Comparison of ENCODE assay signal across 8 cellular contexts in genomic region chr1:1306070-1306660, GRCh38. TPM values are rescaled to one million over a fixed set of nuclear protein-coding genes. Genes with fewer than 3 reads are reported as not detected.
DNase-seq lines count a peak whose midpoint lies in the region; ATAC-seq, FAIRE-seq and TF ChIP-seq lines count a peak whose summit lies in the region.

No MANE protein-coding gene starts in this region.

- POLR2A ChIA-PET in A673 (lab: Charles Lee; ENCODE audit: low non-redundant PET) = no interaction called here
- POLR2A ChIA-PET in activated CD4-positive, alpha-beta memory T cell treated with anti-CD3 and anti-CD28 coated beads for 36 hours (lab: Charles Lee) = no interaction called here

- H3K4me3 Mint-ChIP-seq in activated CD4-positive, alpha-beta memory T cell treated with anti-CD3 and anti-CD28 coated beads for 36 hours = peak overlapping the region; percentile 81

- TF ChIP-seq CTCF in A673 (conservative IDR thresholded peaks at IDR 0.05; ENCODE audit: low read depth, low read length) (peak; percentile 39), thoracic aorta (IDR thresholded peaks at IDR 0.05) (no peak)

- peak overlapping the region; percentile 12 for H3K9ac ChIP-seq in iPS-15b (ENCODE audit: low read depth, low read length)

- CTCF ChIA-PET in A673 (lab: Charles Lee) = no interaction called here
- CTCF ChIA-PET in activated CD4-positive, alpha-beta memory T cell treated with anti-CD3 and anti-CD28 coated beads for 36 hours (lab: Charles Lee) = interaction anchor here (0.9 to 1.1 kb wide), 3 partner anchors 16 to 184 kb away, joined by 3 to 4 read pairs (median 3); no protein-coding TSS in a partner anchor

- ATAC-seq in thoracic aorta (ENCODE audit: insufficient number of reproducible peaks, low FRiP score, low read depth) (no peak), HG03135 (IDR thresholded peaks at IDR 0.05; ENCODE audit: unreplicated experiment) (no peak)

- peak; percentile 31 for FAIRE-seq in GM12891 (lab: Jason Lieb, UNC)

- H3K4me3 ChIP-seq in A673 (ENCODE audit: low read depth, low read length, poor library complexity, severe bottlenecking) (peak overlapping the region; percentile 88), iPS-15b (ENCODE audit: low read depth, low read length) (peak overlapping the region; percentile 64), thoracic aorta (peak overlapping the region; percentile 88)

- peaks cover 39% of the 10 kb centered on the region for H3K4me1 ChIP-seq in A673 (ENCODE audit: insufficient read depth, low read length, poor library complexity, severe bottlenecking)
- H3K4me1 ChIP-seq in iPS-15b (ENCODE audit: control insufficient read depth, insufficient read depth, low read length) = peaks cover 7% of the 10 kb centered on the region
- H3K4me1 ChIP-seq in thoracic aorta (ENCODE audit: control insufficient read depth in 1 of 2, low read depth in 2 of 2) = peaks cover 29 to 44% of the 10 kb centered on the region in 2 donors

- H3K9me3 Mint-ChIP-seq in activated CD4-positive, alpha-beta memory T cell treated with anti-CD3 and anti-CD28 coated beads for 36 hours = no peaks in the 10 kb centered on the region

- H3K9me3 ChIP-seq in A673 (ENCODE audit: low read depth, low read length, poor library complexity, severe bottlenecking) (no peaks in the 10 kb centered on the region), iPS-15b (ENCODE audit: control insufficient read depth, insufficient read depth, low read length) (no peaks in the 10 kb centered on the region), thoracic aorta (no peaks in the 10 kb centered on the region)

- no peak for TF ChIP-seq POLR2A in GM12891 (IDR thresholded peaks at IDR 0.05; ENCODE audit: low read depth, low read length)

- peak overlapping the region; percentile 64 for H3K27ac Mint-ChIP-seq in activated CD4-positive, alpha-beta memory T cell treated with anti-CD3 and anti-CD28 coated beads for 36 hours

- peaks cover 29% of the 10 kb centered on the region for H3K4me1 Mint-ChIP-seq in activated CD4-positive, alpha-beta memory T cell treated with anti-CD3 and anti-CD28 coated beads for 36 hours (ENCODE audit: low read depth)

- peaks cover 3% of the 10 kb centered on the region for H3K36me3 Mint-ChIP-seq in activated CD4-positive, alpha-beta memory T cell treated with anti-CD3 and anti-CD28 coated beads for 36 hours

- DNase-seq in A673 (ENCODE audit: low spot score) (peak; percentile 67), GM12891 (ENCODE audit: insufficient read length, low spot score) (no peak), thoracic aorta (ENCODE audit: low spot score) (no peak), HK-2 (ENCODE audit: unreplicated experiment) (no peak)
- peak; percentile 34 for DNase-seq in activated CD4-positive, alpha-beta memory T cell treated with anti-CD3 and anti-CD28 coated beads for 36 hours
- DNase-seq in stimulated activated CD4-positive, alpha-beta T cell treated with anti-CD3 and anti-CD28 coated beads, Interleukin-12 subunit alpha, Interleukin-12 subunit beta, amount 100 ng/mL, for 4 hours = no peak

- H3K27ac ChIP-seq in A673 (ENCODE audit: low read depth, low read length, poor library complexity, severe bottlenecking) (peak overlapping the region; percentile 89), thoracic aorta (no peak overlapping the region)

- BruUV-seq in A673 (replicated peaks; lab: Mats Ljungman, UMichigan) = no TSS peak

- H3K27me3 ChIP-seq in A673 (replicated peaks; ENCODE audit: insufficient read depth, low read depth, low read length, poor library complexity) = no peaks in the 10 kb centered on the region
- H3K27me3 ChIP-seq in iPS-15b (ENCODE audit: control insufficient read depth, insufficient read depth, low read length) = no peaks in the 10 kb centered on the region
- H3K27me3 ChIP-seq in thoracic aorta (replicated peaks; ENCODE audit: insufficient read depth) = no peaks in the 10 kb centered on the region

- H3K27me3 Mint-ChIP-seq in activated CD4-positive, alpha-beta memory T cell treated with anti-CD3 and anti-CD28 coated beads for 36 hours = no peaks in the 10 kb centered on the region

- H3K36me3 ChIP-seq in A673 (ENCODE audit: insufficient read depth, low read length, poor library complexity, severe bottlenecking) (no peaks in the 10 kb centered on the region), iPS-15b (ENCODE audit: control insufficient read depth, insufficient read depth, low read length) (peaks cover 18% of the 10 kb centered on the region), thoracic aorta (peaks cover 5% of the 10 kb centered on the region)

- intact Hi-C loops in A673 (cut with micrococcal nuclease; ENCODE audit: unreplicated experiment) = loop anchor here (5.0 to 10.0 kb wide), 2 partner anchors 184 to 281 kb away; partner anchors contain the start of gene AGRN
- intact Hi-C loops in activated CD4-positive, alpha-beta memory T cell treated with anti-CD3 and anti-CD28 coated beads for 36 hours (cut with micrococcal nuclease) = loop anchor here (5.0 kb wide), 4 partner anchors 34 to 189 kb away; partner anchors contain the start of genes AURKAIP1, C1orf159 and UBE2J2

TF ChIP-seq in GM12891, 5 proteins besides CTCF, POLR2A, EP300 and RAD21:
- no peak for TF ChIP-seq PAX5 (IDR thresholded peaks at IDR 0.05; ENCODE audit: insufficient read depth, low read length, severe bottlenecking)
- no peak for TF ChIP-seq POLR2AphosphoS5 (IDR thresholded peaks at IDR 0.05; ENCODE audit: low read depth, low read length)

RNA-seq across cellular contexts. Expression of gene ACAP3, which starts 1.6 kb away (rescaled TPM):
- 67.6 and 71.9 TPM in 2 replicates for total RNA-seq in A673 (2021)
- 16.1 TPM for polyA plus RNA-seq in GM12891 (2012; ENCODE audit: low read depth, missing spikeins)
- total RNA-seq in activated CD4-positive, alpha-beta memory T cell treated with anti-CD3 and anti-CD28 coated beads for 36 hours = 10 to 100 TPM; 31.8 to 32.0 TPM
- 100 to 1,000 TPM in 1 of 2 donors, 10 to 100 TPM in 1; 41.6 to 121 TPM for total RNA-seq in thoracic aorta

RNA-seq across cellular contexts. Expression of gene PUSL1, which starts 2.2 kb away (rescaled TPM):
- 28.5 and 31.3 TPM in 2 replicates for total RNA-seq in A673 (2021)
- polyA plus RNA-seq in GM12891 (2012; ENCODE audit: low read depth, missing spikeins) = 10.1 TPM
- total RNA-seq in activated CD4-positive, alpha-beta memory T cell treated with anti-CD3 and anti-CD28 coated beads for 36 hours = 10 to 100 TPM; 19.7 to 23.1 TPM
- 10 to 100 TPM; 22.1 to 22.6 TPM for total RNA-seq in thoracic aorta

RNA-seq across cellular contexts. Expression of gene INTS11, which starts 18.3 kb away (rescaled TPM):
- 156 and 182 TPM in 2 replicates for total RNA-seq in A673 (2021)
- 53.4 TPM for polyA plus RNA-seq in GM12891 (2012; ENCODE audit: low read depth, missing spikeins)
- total RNA-seq in activated CD4-positive, alpha-beta memory T cell treated with anti-CD3 and anti-CD28 coated beads for 36 hours = 100 to 1,000 TPM; 107 to 120 TPM
- total RNA-seq in thoracic aorta = 100 to 1,000 TPM; 192 to 195 TPM

RNA-seq across cellular contexts. Expression of gene CPTP, which starts 18.4 kb away (rescaled TPM):
- total RNA-seq in A673 (2021) (17.0 and 20.8 TPM in 2 replicates), thoracic aorta (10 to 100 TPM; 16.4 to 26.3 TPM)
- polyA plus RNA-seq in GM12891 (2012; ENCODE audit: low read depth, missing spikeins) = 11.6 TPM
- total RNA-seq in activated CD4-positive, alpha-beta memory T cell treated with anti-CD3 and anti-CD28 coated beads for 36 hours = 10 to 100 TPM; 12.1 to 13.1 TPM

RNA-seq across cellular contexts. Expression of gene TAS1R3, which starts 24.9 kb away (rescaled TPM):
- total RNA-seq in A673 (2021) (0.21 and 0.39 TPM in 2 replicates), thoracic aorta (under 1 TPM in 1 of 2 donors, not detected in 1; 0.14 TPM)
- 0.50 TPM for polyA plus RNA-seq in GM12891 (2012; ENCODE audit: low read depth, missing spikeins)
- total RNA-seq in activated CD4-positive, alpha-beta memory T cell treated with anti-CD3 and anti-CD28 coated beads for 36 hours = under 1 TPM in 1 of 2 experiments, not detected in 1; 0.10 TPM

Comparison
In these comparisons a context has a peak if more than half of its experiments do, and no peak if none do; other contexts are left out.
1. DNase-seq: peak in A673 (single experiment) and activated CD4-positive, alpha-beta memory T cell treated with anti-CD3 and anti-CD28 coated beads for 36 hours (single experiment); none in GM12891 (single experiment), thoracic aorta (single experiment), stimulated activated CD4-positive, alpha-beta T cell treated with anti-CD3 and anti-CD28 coated beads, Interleukin-12 subunit alpha, Interleukin-12 subunit beta, amount 100 ng/mL, for 4 hours (single experiment) and HK-2 (single experiment).
2. Peak in every context shown above with its lines, with median percentiles within 50 percentile points of each other: H3K4me3 ChIP-seq.